In the genomic region with DNA sequence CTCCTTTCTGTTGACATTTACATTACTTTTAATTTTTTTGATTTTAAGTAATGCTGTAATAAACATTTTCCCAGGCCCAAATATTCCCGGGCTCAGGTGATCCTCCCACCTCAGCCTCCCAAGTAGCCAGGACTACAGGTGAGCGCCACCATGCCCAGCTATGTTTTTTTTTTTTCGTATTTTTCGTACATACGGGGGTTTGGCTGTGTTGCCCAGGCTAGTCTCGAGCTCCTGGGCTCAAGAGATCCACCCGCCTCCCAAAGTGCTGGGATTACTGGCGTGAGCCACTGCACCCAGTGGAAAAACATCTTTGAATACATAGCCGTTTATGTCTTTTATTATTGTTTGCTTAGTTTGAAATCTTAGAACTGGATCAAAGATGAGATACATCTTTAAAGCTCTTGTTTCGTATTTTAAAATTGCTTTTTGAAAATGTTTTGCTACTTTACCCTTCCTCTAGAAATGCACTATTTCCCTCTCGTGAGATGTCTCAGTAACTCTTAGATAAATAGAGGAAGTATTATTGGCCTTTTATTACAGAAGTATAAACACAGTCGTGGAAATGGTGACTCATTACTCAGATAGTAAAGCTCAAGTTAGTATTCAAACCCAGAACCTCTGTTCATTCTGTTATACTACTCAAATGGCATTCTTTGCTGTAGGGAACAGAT, we compare ENCODE assay signal across 1 cellular context.
A peak's percentile ranks its signal among the peaks of the same experiment; 100 is the strongest.
TF ChIP-seq lines count a peak whose summit lies in the region.

No MANE protein-coding gene starts in this region.

TF ChIP-seq in K562, 482 proteins besides CTCF, POLR2A, EP300 and RAD21 (continued from another document and continues in another):
- TF ChIP-seq STAT5B (CRISPR knock-in tag; IDR thresholded peaks at IDR 0.05) (no peak), NR2F6 (CRISPR knock-in tag; IDR thresholded peaks at IDR 0.05) (no peak), FOXA1 (IDR thresholded peaks at IDR 0.05; ENCODE audit: borderline replicate concordance) (no peak), ZNF217 (CRISPR knock-in tag; IDR thresholded peaks at IDR 0.05) (no peak), GATAD2B (IDR thresholded peaks at IDR 0.05; ENCODE audit: borderline replicate concordance) (peak; percentile 53; the same call in 1 of the 2 replicates), SMARCC2 (IDR thresholded peaks at IDR 0.05; ENCODE audit: low read depth) (peak; percentile 60; the same call in 1 of the 2 replicates), MTA3 (IDR thresholded peaks at IDR 0.05; ENCODE audit: borderline replicate concordance) (no peak), RBM17 (IDR thresholded peaks at IDR 0.05; ENCODE audit: borderline replicate concordance, low read depth, low read length) (no peak), PYGO2 (tag; IDR thresholded peaks at IDR 0.05) (no peak), CHD2 (IDR thresholded peaks at IDR 0.05; ENCODE audit: low read depth, low read length) (no peak), RHOXF2B (CRISPR knock-in tag; conservative IDR thresholded peaks at IDR 0.05) (no peak), ARHGAP35 (IDR thresholded peaks at IDR 0.05; ENCODE audit: partially characterized antibody) (no peak), NEUROD1 (IDR thresholded peaks at IDR 0.05; ENCODE audit: borderline replicate concordance, low read depth, low read length, partially characterized antibody) (no peak), DMBX1 (CRISPR knock-in tag; IDR thresholded peaks at IDR 0.05; ENCODE audit: borderline replicate concordance) (no peak), TBP (optimal IDR thresholded peaks at IDR 0.05; ENCODE audit: low read depth, low read length) (no peak), SAP30 (IDR thresholded peaks at IDR 0.05; ENCODE audit: borderline replicate concordance, insufficient read depth, low read depth, low read length, poor library complexity, severe bottlenecking) (no peak), MED1 (CRISPR knock-in tag; IDR thresholded peaks at IDR 0.05; ENCODE audit: borderline replicate concordance) (no peak), PTRF (tag; IDR thresholded peaks at IDR 0.05) (no peak), CBX8 (IDR thresholded peaks at IDR 0.05; ENCODE audit: borderline replicate concordance, extremely low read depth, low read depth, low read length, poor library complexity, severe bottlenecking) (no peak), ZFPM2 (CRISPR knock-in tag; IDR thresholded peaks at IDR 0.05) (no peak), ZNF695 (CRISPR knock-in tag; IDR thresholded peaks at IDR 0.05) (no peak), FOS (IDR thresholded peaks at IDR 0.05; ENCODE audit: extremely low read depth, insufficient read length) (peak; percentile 43), SMARCB1 (IDR thresholded peaks at IDR 0.05; ENCODE audit: insufficient read length, low read depth) (peak; percentile 34), GTF2A2 (tag; IDR thresholded peaks at IDR 0.05) (no peak), CCNT2 (IDR thresholded peaks at IDR 0.05; ENCODE audit: borderline replicate concordance, extremely low read depth, insufficient read length, low read depth, low read length) (no peak), MCM2 (IDR thresholded peaks at IDR 0.05; ENCODE audit: low read depth) (no peak), TAF15 (IDR thresholded peaks at IDR 0.05; ENCODE audit: low read depth, low read length) (no peak), MAFK (IDR thresholded peaks at IDR 0.05; ENCODE audit: low read length) (no peak), PPARD (CRISPR knock-in tag; IDR thresholded peaks at IDR 0.05) (no peak)
- TF ChIP-seq, protein P1, sequence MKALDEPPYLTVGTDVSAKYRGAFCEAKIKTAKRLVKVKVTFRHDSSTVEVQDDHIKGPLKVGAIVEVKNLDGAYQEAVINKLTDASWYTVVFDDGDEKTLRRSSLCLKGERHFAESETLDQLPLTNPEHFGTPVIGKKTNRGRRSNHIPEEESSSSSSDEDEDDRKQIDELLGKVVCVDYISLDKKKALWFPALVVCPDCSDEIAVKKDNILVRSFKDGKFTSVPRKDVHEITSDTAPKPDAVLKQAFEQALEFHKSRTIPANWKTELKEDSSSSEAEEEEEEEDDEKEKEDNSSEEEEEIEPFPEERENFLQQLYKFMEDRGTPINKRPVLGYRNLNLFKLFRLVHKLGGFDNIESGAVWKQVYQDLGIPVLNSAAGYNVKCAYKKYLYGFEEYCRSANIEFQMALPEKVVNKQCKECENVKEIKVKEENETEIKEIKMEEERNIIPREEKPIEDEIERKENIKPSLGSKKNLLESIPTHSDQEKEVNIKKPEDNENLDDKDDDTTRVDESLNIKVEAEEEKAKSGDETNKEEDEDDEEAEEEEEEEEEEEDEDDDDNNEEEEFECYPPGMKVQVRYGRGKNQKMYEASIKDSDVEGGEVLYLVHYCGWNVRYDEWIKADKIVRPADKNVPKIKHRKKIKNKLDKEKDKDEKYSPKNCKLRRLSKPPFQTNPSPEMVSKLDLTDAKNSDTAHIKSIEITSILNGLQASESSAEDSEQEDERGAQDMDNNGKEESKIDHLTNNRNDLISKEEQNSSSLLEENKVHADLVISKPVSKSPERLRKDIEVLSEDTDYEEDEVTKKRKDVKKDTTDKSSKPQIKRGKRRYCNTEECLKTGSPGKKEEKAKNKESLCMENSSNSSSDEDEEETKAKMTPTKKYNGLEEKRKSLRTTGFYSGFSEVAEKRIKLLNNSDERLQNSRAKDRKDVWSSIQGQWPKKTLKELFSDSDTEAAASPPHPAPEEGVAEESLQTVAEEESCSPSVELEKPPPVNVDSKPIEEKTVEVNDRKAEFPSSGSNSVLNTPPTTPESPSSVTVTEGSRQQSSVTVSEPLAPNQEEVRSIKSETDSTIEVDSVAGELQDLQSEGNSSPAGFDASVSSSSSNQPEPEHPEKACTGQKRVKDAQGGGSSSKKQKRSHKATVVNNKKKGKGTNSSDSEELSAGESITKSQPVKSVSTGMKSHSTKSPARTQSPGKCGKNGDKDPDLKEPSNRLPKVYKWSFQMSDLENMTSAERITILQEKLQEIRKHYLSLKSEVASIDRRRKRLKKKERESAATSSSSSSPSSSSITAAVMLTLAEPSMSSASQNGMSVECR (CRISPR knock-in tag; IDR thresholded peaks at IDR 0.05), result no peak
- TF ChIP-seq, protein P2, sequence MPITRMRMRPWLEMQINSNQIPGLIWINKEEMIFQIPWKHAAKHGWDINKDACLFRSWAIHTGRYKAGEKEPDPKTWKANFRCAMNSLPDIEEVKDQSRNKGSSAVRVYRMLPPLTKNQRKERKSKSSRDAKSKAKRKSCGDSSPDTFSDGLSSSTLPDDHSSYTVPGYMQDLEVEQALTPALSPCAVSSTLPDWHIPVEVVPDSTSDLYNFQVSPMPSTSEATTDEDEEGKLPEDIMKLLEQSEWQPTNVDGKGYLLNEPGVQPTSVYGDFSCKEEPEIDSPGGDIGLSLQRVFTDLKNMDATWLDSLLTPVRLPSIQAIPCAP (CRISPR knock-in tag; IDR thresholded peaks at IDR 0.05; ENCODE audit: borderline replicate concordance), result no peak
- TF ChIP-seq, protein P3, sequence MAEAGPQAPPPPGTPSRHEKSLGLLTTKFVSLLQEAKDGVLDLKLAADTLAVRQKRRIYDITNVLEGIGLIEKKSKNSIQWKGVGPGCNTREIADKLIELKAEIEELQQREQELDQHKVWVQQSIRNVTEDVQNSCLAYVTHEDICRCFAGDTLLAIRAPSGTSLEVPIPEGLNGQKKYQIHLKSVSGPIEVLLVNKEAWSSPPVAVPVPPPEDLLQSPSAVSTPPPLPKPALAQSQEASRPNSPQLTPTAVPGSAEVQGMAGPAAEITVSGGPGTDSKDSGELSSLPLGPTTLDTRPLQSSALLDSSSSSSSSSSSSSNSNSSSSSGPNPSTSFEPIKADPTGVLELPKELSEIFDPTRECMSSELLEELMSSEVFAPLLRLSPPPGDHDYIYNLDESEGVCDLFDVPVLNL (CRISPR knock-in tag; IDR thresholded peaks at IDR 0.05; ENCODE audit: low read depth), result no peak
- TF ChIP-seq, protein P4, sequence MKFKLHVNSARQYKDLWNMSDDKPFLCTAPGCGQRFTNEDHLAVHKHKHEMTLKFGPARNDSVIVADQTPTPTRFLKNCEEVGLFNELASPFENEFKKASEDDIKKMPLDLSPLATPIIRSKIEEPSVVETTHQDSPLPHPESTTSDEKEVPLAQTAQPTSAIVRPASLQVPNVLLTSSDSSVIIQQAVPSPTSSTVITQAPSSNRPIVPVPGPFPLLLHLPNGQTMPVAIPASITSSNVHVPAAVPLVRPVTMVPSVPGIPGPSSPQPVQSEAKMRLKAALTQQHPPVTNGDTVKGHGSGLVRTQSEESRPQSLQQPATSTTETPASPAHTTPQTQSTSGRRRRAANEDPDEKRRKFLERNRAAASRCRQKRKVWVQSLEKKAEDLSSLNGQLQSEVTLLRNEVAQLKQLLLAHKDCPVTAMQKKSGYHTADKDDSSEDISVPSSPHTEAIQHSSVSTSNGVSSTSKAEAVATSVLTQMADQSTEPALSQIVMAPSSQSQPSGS (CRISPR knock-in tag; IDR thresholded peaks at IDR 0.05), result no peak
- TF ChIP-seq, protein P5, sequence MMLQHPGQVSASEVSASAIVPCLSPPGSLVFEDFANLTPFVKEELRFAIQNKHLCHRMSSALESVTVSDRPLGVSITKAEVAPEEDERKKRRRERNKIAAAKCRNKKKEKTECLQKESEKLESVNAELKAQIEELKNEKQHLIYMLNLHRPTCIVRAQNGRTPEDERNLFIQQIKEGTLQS (IDR thresholded peaks at IDR 0.05), result peak; percentile 95
- TF ChIP-seq, protein P5 (CRISPR knock-in tag; conservative IDR thresholded peaks at IDR 0.05), result no peak; the same call in 1 of the 2 replicates
- TF ChIP-seq, protein P6, sequence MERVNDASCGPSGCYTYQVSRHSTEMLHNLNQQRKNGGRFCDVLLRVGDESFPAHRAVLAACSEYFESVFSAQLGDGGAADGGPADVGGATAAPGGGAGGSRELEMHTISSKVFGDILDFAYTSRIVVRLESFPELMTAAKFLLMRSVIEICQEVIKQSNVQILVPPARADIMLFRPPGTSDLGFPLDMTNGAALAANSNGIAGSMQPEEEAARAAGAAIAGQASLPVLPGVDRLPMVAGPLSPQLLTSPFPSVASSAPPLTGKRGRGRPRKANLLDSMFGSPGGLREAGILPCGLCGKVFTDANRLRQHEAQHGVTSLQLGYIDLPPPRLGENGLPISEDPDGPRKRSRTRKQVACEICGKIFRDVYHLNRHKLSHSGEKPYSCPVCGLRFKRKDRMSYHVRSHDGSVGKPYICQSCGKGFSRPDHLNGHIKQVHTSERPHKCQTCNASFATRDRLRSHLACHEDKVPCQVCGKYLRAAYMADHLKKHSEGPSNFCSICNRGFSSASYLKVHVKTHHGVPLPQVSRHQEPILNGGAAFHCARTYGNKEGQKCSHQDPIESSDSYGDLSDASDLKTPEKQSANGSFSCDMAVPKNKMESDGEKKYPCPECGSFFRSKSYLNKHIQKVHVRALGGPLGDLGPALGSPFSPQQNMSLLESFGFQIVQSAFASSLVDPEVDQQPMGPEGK (CRISPR knock-in tag; IDR thresholded peaks at IDR 0.05; ENCODE audit: borderline replicate concordance), result no peak
- TF ChIP-seq, protein P7, sequence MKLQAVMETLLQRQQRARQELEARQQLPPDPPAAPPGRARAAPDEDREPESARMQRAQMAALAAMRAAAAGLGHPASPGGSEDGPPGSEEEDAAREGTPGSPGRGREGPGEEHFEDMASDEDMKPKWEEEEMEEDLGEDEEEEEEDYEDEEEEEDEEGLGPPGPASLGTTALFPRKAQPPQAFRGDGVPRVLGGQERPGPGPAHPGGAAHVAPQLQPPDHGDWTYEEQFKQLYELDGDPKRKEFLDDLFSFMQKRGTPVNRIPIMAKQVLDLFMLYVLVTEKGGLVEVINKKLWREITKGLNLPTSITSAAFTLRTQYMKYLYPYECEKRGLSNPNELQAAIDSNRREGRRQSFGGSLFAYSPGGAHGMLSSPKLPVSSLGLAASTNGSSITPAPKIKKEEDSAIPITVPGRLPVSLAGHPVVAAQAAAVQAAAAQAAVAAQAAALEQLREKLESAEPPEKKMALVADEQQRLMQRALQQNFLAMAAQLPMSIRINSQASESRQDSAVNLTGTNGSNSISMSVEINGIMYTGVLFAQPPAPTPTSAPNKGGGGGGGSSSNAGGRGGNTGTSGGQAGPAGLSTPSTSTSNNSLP (IDR thresholded peaks at IDR 0.05; ENCODE audit: borderline replicate concordance, low read depth, low read length), result 0 out of 2 replicates have a peak, but pooled peaks have one; percentile 12
- TF ChIP-seq, protein P8, sequence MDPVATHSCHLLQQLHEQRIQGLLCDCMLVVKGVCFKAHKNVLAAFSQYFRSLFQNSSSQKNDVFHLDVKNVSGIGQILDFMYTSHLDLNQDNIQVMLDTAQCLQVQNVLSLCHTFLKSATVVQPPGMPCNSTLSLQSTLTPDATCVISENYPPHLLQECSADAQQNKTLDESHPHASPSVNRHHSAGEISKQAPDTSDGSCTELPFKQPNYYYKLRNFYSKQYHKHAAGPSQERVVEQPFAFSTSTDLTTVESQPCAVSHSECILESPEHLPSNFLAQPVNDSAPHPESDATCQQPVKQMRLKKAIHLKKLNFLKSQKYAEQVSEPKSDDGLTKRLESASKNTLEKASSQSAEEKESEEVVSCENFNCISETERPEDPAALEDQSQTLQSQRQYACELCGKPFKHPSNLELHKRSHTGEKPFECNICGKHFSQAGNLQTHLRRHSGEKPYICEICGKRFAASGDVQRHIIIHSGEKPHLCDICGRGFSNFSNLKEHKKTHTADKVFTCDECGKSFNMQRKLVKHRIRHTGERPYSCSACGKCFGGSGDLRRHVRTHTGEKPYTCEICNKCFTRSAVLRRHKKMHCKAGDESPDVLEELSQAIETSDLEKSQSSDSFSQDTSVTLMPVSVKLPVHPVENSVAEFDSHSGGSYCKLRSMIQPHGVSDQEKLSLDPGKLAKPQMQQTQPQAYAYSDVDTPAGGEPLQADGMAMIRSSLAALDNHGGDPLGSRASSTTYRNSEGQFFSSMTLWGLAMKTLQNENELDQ (CRISPR knock-in tag; IDR thresholded peaks at IDR 0.05; ENCODE audit: borderline replicate concordance), result peak; percentile 39; the same call in 1 of the 2 replicates
- TF ChIP-seq, protein P9, sequence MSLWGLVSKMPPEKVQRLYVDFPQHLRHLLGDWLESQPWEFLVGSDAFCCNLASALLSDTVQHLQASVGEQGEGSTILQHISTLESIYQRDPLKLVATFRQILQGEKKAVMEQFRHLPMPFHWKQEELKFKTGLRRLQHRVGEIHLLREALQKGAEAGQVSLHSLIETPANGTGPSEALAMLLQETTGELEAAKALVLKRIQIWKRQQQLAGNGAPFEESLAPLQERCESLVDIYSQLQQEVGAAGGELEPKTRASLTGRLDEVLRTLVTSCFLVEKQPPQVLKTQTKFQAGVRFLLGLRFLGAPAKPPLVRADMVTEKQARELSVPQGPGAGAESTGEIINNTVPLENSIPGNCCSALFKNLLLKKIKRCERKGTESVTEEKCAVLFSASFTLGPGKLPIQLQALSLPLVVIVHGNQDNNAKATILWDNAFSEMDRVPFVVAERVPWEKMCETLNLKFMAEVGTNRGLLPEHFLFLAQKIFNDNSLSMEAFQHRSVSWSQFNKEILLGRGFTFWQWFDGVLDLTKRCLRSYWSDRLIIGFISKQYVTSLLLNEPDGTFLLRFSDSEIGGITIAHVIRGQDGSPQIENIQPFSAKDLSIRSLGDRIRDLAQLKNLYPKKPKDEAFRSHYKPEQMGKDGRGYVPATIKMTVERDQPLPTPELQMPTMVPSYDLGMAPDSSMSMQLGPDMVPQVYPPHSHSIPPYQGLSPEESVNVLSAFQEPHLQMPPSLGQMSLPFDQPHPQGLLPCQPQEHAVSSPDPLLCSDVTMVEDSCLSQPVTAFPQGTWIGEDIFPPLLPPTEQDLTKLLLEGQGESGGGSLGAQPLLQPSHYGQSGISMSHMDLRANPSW (CRISPR knock-in tag; IDR thresholded peaks at IDR 0.05), result no peak
